17 cellular contexts compared by ENCODE assay signal in genomic region chr2:229861431-229861830, GRCh38.
DNase-seq lines count a peak whose midpoint lies in the region; ATAC-seq, FAIRE-seq and TF ChIP-seq lines count a peak whose summit lies in the region.
"Had no signal": no experiment of that assay in that cellular context is flagged by ENCODE, and none has a peak within 500 bp of the region (broad histone marks: within the 10 kb centered on the region; RNA-seq: fewer than 3 reads in every experiment).

No MANE protein-coding gene starts in this region.

- TF ChIP-seq POLR2A in spleen (IDR thresholded peaks at IDR 0.05): no peak

- H3K36me3 Mint-ChIP-seq in naive thymus-derived CD8-positive, alpha-beta T cell: peaks cover 3 to 38% (median 22%) of the 10 kb centered on the region in 3 donors

- no peaks in the 10 kb centered on the region for H3K9me3 Mint-ChIP-seq in naive thymus-derived CD8-positive, alpha-beta T cell

- H3K4me3 ChIP-seq in AG10803 (ENCODE audit: low read length) (no peak overlapping the region), spleen (no peak overlapping the region)
- H3K4me3 ChIP-seq: PC-9, SJSA1 had no signal

- DNase-seq in AG10803 (ENCODE audit: low read depth): peak; percentile 30
- no peak for DNase-seq in GM19239 (ENCODE audit: insufficient read length, low spot score)
- no peak for DNase-seq in naive thymus-derived CD8-positive, alpha-beta T cell
- DNase-seq in spleen: no peak
- DNase-seq in effector CD8-positive, alpha-beta T cell (lab: John Stamatoyannopoulos, UW): no peak
- no peak for DNase-seq in activated CD4-positive, alpha-beta T cell treated with anti-CD3 and anti-CD28 coated beads for 4 hours
- no peak for DNase-seq in caudate nucleus (lab: John Stamatoyannopoulos, UW)
- DNase-seq: AML-193, Calu3, NCI-H146, NCI-H2081 treated with DMSO at 0.1 percent for 48 hours, NCI-H510A treated with DMSO at 0.1 percent for 48 hours, PC-9 had no signal

- intact Hi-C loops in spleen (cut with DNase I; ENCODE audit: low total_unique reads): no loop called here

- no peaks in the 10 kb centered on the region for H3K27me3 ChIP-seq in spleen (replicated peaks in 1 of 7)
- H3K27me3 ChIP-seq: SJSA1 had no signal

- H3K4me3 Mint-ChIP-seq in naive thymus-derived CD8-positive, alpha-beta T cell: no peak overlapping the region

- H3K27ac Mint-ChIP-seq in naive thymus-derived CD8-positive, alpha-beta T cell: peak overlapping the region in 6 of 10 donors; percentile 4 to 63 (median 36)

- peaks cover 18 to 48% (median 47%) of the 10 kb centered on the region in 4 donors for H3K4me1 Mint-ChIP-seq in naive thymus-derived CD8-positive, alpha-beta T cell

- no peaks in the 10 kb centered on the region for H3K27me3 Mint-ChIP-seq in naive thymus-derived CD8-positive, alpha-beta T cell

- peaks cover 0 to 37% (median 22%) of the 10 kb centered on the region in 6 donors for H3K36me3 ChIP-seq in spleen

- peak; percentile 66 for FAIRE-seq in GM19239 (lab: Jason Lieb, UNC)
- peak; percentile 72 for FAIRE-seq in colon (lab: Jason Lieb, UNC)
- FAIRE-seq: HepG2 had no signal

- TF ChIP-seq CTCF in AG10803 (conservative IDR thresholded peaks at IDR 0.05; ENCODE audit: low read length) (no peak), spleen (IDR thresholded peaks at IDR 0.05 in 8 of 11, conservative IDR thresholded peaks at IDR 0.05 in 3 of 11) (no peak)

- ATAC-seq in naive thymus-derived CD8-positive, alpha-beta T cell: no peak
- ATAC-seq: HepG2 had no signal

- H3K27ac ChIP-seq in spleen: no peak overlapping the region
- no peak overlapping the region for H3K27ac ChIP-seq in caudate nucleus (ENCODE audit: low read depth, low read length)
- H3K27ac ChIP-seq: KMS-11, PC-9, SJSA1 had no signal

- peaks cover 0 to 62% (median 28%) of the 10 kb centered on the region in 6 donors for H3K4me1 ChIP-seq in spleen

- no peaks in the 10 kb centered on the region for H3K9me3 ChIP-seq in spleen
- H3K9me3 ChIP-seq: SJSA1 had no signal

- POLR2A ChIA-PET in naive thymus-derived CD8-positive, alpha-beta T cell (lab: Charles Lee): interaction anchor here (0.6 kb wide), 1 partner anchor 693 kb away, joined by 4 read pairs; no protein-coding TSS in a partner anchor
